Comparison of ENCODE assay signal across 23 cellular contexts in the genomic region with DNA sequence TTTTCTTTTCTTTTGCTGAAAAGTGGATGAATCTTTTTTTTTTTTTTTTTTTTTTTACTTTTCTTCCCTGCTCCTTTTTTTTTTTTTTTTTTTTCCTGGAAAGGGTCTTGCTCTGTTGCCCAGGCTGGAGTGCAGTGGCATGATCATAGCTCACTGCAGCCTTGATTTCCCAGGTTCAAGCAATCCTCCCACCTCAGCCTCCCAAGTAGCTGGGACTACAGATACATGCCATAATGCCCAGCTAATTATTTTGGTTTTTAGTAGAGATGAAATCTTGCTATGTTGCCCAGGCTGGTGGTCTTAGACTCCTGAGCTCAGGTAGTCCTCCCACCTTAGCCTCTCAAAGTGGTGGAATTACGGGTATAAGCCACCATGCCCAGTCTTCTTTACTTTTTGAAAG.
"Had no signal": no experiment of that assay in that cellular context is flagged by ENCODE, and none has a peak within 500 bp of the region (broad histone marks: within the 10 kb centered on the region; RNA-seq: fewer than 3 reads in every experiment).

No MANE protein-coding gene starts in this region.

- H3K4me1 ChIP-seq: esophagus squamous epithelium, gastrocnemius medialis had no signal

- H3K4me3 ChIP-seq: coronary artery, esophagus squamous epithelium, gastrocnemius medialis, heart right ventricle, left lung, lower lobe of right lung had no signal

- H3K27me3 ChIP-seq: esophagus squamous epithelium, gastrocnemius medialis, heart right ventricle, left lung had no signal

- DNase-seq: effector CD8-positive, alpha-beta T cell; effector memory CD8-positive, alpha-beta T cell; endodermal cell; erythroblast; esophagus squamous epithelium; foreskin fibroblast; foreskin melanocyte; gastrocnemius medialis; glutamatergic neuron; head of caudate nucleus; heart right ventricle; hippocampal formation; left cardiac atrium; left lung; left ventricle myocardium superior; lower lobe of right lung; mesenchymal stem cell; midbrain; naive thymus-derived CD4-positive, alpha-beta T cell had no signal

- H3K27me3 Mint-ChIP-seq: dendritic cell treated with granulocyte-macrophage colony-stimulating factor and Interleukin-4, amounts not matched to agents 40 ng/mL and 50 ng/mL, for 4 days; effector memory CD8-positive, alpha-beta T cell; naive thymus-derived CD4-positive, alpha-beta T cell had no signal

- ATAC-seq: effector memory CD8-positive, alpha-beta T cell; esophagus mucosa; gastrocnemius medialis; heart right ventricle; left cardiac atrium; left lung; left ventricle myocardium superior; lower lobe of right lung; naive thymus-derived CD4-positive, alpha-beta T cell had no signal

- H3K27ac ChIP-seq: coronary artery, epithelial cell of prostate, esophagus squamous epithelium, gastrocnemius medialis, heart right ventricle, left lung, lower lobe of right lung had no signal

- H3K27ac Mint-ChIP-seq: dendritic cell treated with granulocyte-macrophage colony-stimulating factor and Interleukin-4, amounts not matched to agents 40 ng/mL and 50 ng/mL, for 4 days; effector memory CD8-positive, alpha-beta T cell; endodermal cell; naive thymus-derived CD4-positive, alpha-beta T cell had no signal

- H3K4me3 Mint-ChIP-seq: dendritic cell treated with granulocyte-macrophage colony-stimulating factor and Interleukin-4, amounts not matched to agents 40 ng/mL and 50 ng/mL, for 4 days; effector memory CD8-positive, alpha-beta T cell; endodermal cell; naive thymus-derived CD4-positive, alpha-beta T cell had no signal
